Comparison of ENCODE assay signal across 19 cellular contexts in genomic region chr15:69910511-69910910, GRCh38.
"Had no signal": no experiment of that assay in that cellular context is flagged by ENCODE, and none has a peak within 500 bp of the region (broad histone marks: within the 10 kb centered on the region; RNA-seq: fewer than 3 reads in every experiment).

No MANE protein-coding gene starts in this region.

- H3K9me3 Mint-ChIP-seq: activated B cell treated with CpG ODN at 0.5 μM for 24 hours; activated T-cell treated with anti-CD3 and anti-CD28 coated beads, Interleukin-2, amount 50 U/mL, for 24 hours had no signal

- H3K27me3 Mint-ChIP-seq: activated B cell treated with CpG ODN at 0.5 μM for 24 hours; activated CD8-positive, alpha-beta memory T cell treated with anti-CD3 and anti-CD28 coated beads, Interleukin-2, amount 10 ng/mL, durations not matched to agents 7 days and 5 days; activated naive CD8-positive, alpha-beta T cell treated with anti-CD3 and anti-CD28 coated beads for 36 hours; activated T-cell treated with anti-CD3 and anti-CD28 coated beads, Interleukin-2, amount 50 U/mL, for 24 hours had no signal

- H3K4me3 Mint-ChIP-seq: activated B cell treated with CpG ODN at 0.5 μM for 24 hours; activated CD4-positive, alpha-beta T cell treated with anti-CD3 and anti-CD28 coated beads, Interleukin-2, amount 10 ng/mL, durations not matched to agents 24 days and 14 days; activated CD8-positive, alpha-beta memory T cell treated with anti-CD3 and anti-CD28 coated beads, Interleukin-2, amount 10 ng/mL, durations not matched to agents 7 days and 5 days; activated naive CD8-positive, alpha-beta T cell treated with anti-CD3 and anti-CD28 coated beads for 36 hours; activated T-cell treated with anti-CD3 and anti-CD28 coated beads, Interleukin-2, amount 50 U/mL, for 24 hours; activated T-helper 1 cell treated with anti-CD3 and anti-CD28 coated beads, Interleukin-12 subunit alpha, Interleukin-12 subunit beta, Interleukin-2, Interleukin-4 antibody, amounts not matched to agents 30 ng/mL and 10 ng/mL and 1 ng/mL, durations not matched to agents 14 hours and 24 hours and 36 hours had no signal

- H3K36me3 Mint-ChIP-seq: activated CD8-positive, alpha-beta memory T cell treated with anti-CD3 and anti-CD28 coated beads, Interleukin-2, amount 10 ng/mL, durations not matched to agents 7 days and 5 days; activated naive CD8-positive, alpha-beta T cell treated with anti-CD3 and anti-CD28 coated beads for 36 hours had no signal

- H3K4me1 Mint-ChIP-seq: activated CD4-positive, alpha-beta T cell treated with anti-CD3 and anti-CD28 coated beads, Interleukin-2, amount 10 ng/mL, durations not matched to agents 24 days and 14 days; activated CD8-positive, alpha-beta memory T cell treated with anti-CD3 and anti-CD28 coated beads, Interleukin-2, amount 10 ng/mL, durations not matched to agents 7 days and 5 days; activated naive CD8-positive, alpha-beta T cell treated with anti-CD3 and anti-CD28 coated beads for 36 hours had no signal

- ATAC-seq: activated CD8-positive, alpha-beta memory T cell treated with anti-CD3 and anti-CD28 coated beads, Interleukin-2, amount 10 ng/mL, durations not matched to agents 7 days and 5 days had no signal

- H3K27ac Mint-ChIP-seq: activated B cell treated with CpG ODN at 0.5 μM for 24 hours; activated CD4-positive, alpha-beta T cell treated with anti-CD3 and anti-CD28 coated beads, Interleukin-2, amount 10 ng/mL, durations not matched to agents 24 days and 14 days; activated CD8-positive, alpha-beta memory T cell treated with anti-CD3 and anti-CD28 coated beads, Interleukin-2, amount 10 ng/mL, durations not matched to agents 7 days and 5 days; activated naive CD8-positive, alpha-beta T cell treated with anti-CD3 and anti-CD28 coated beads for 36 hours; activated T-cell treated with anti-CD3 and anti-CD28 coated beads, Interleukin-2, amount 50 U/mL, for 24 hours; activated T-helper 1 cell treated with anti-CD3 and anti-CD28 coated beads, Interleukin-12 subunit alpha, Interleukin-12 subunit beta, Interleukin-2, Interleukin-4 antibody, amounts not matched to agents 30 ng/mL and 10 ng/mL and 1 ng/mL, durations not matched to agents 14 hours and 24 hours and 36 hours had no signal

- DNase-seq: activated B cell treated with CpG ODN at 0.5 μM for 24 hours; activated CD4-positive, alpha-beta T cell treated with anti-CD3 and anti-CD28 coated beads for 1 hour; activated CD4-positive, alpha-beta T cell treated with anti-CD3 and anti-CD28 coated beads, Interleukin-2, amount 10 ng/mL, durations not matched to agents 24 days and 14 days; activated CD4-positive, alpha-beta T cell treated with anti-CD3 and anti-CD28 coated beads, Interleukin-2, amount 50 U/mL, for 48 hours; activated CD8-positive, alpha-beta memory T cell treated with anti-CD3 and anti-CD28 coated beads, Interleukin-2, amount 10 ng/mL, durations not matched to agents 7 days and 5 days; activated effector memory CD4-positive, alpha-beta T cell treated with anti-CD3 and anti-CD28 coated beads, Interleukin-2, amount 50 U/mL, for 16 hours; activated naive CD4-positive, alpha-beta T cell treated with Interleukin-2 at 50 U/mL for 16 hours; activated naive CD8-positive, alpha-beta T cell treated with anti-CD3 and anti-CD28 coated beads for 36 hours; activated T-cell treated with anti-CD3 and anti-CD28 coated beads, Interleukin-2, amount 50 U/mL, for 24 hours; caudate nucleus; Kasumi-1; NCI-H1930; NCI-H2171; NCI-H345; NCI-H510A treated with DMSO at 0.1 percent for 48 hours; SIG-M5; T-helper 2 cell; T1000 had no signal
